ENCODE assay signal across 1 cellular context in genomic region chr5:154193176-154193575, GRCh38.
TF ChIP-seq lines count a peak whose summit lies in the region.

No MANE protein-coding gene starts in this region.

TF ChIP-seq in GM12878, 131 proteins besides CTCF, POLR2A, EP300 and RAD21:
- no peak for TF ChIP-seq CUX1 (IDR thresholded peaks at IDR 0.05; ENCODE audit: insufficient replicate concordance, low read depth, low read length)
- TF ChIP-seq PKNOX1 (IDR thresholded peaks at IDR 0.05): no peak
- no peak for TF ChIP-seq IRF4 (IDR thresholded peaks at IDR 0.05; ENCODE audit: low read depth, low read length)
- no peak for TF ChIP-seq SRF (IDR thresholded peaks at IDR 0.05; ENCODE audit: low read depth in 2 of 2, low read length in 2 of 2)
- TF ChIP-seq TAF1 (IDR thresholded peaks at IDR 0.05; ENCODE audit: borderline replicate concordance, low read depth, low read length): no peak
- no peak for TF ChIP-seq CEBPZ (IDR thresholded peaks at IDR 0.05; ENCODE audit: low read depth, low read length)
- no peak for TF ChIP-seq ZNF384 (IDR thresholded peaks at IDR 0.05; ENCODE audit: borderline replicate concordance, low read depth, low read length)
- TF ChIP-seq RB1 (IDR thresholded peaks at IDR 0.05; ENCODE audit: borderline replicate concordance): no peak
- no peak for TF ChIP-seq PRDM15 (CRISPR knock-in tag; IDR thresholded peaks at IDR 0.05)
- no peak for TF ChIP-seq POLR2AphosphoS2 (IDR thresholded peaks at IDR 0.05; ENCODE audit: low read depth, low read length)
